In genomic region chr9:136117291-136118060, GRCh38 we compare ENCODE assay signal across 8 cellular contexts. TPM values are rescaled to one million over a fixed set of nuclear protein-coding genes. Genes with fewer than 3 reads are reported as not detected.
DNase-seq lines count a peak whose midpoint lies in the region; ATAC-seq lines count a peak whose summit lies in the region.

No MANE protein-coding gene starts in this region.

- H3K4me3 ChIP-seq in iPS DF 6.9 (ENCODE audit: low read length) = peak overlapping the region; percentile 59; the same call in 1 of the 2 replicates

- H3K4me1 Mint-ChIP-seq in activated T-helper 2 cell treated with anti-CD3 and anti-CD28 coated beads, Interferon-gamma antibody, Interleukin-2, Interleukin-4, amounts not matched to agents 10 μg/mL and 5 μg/mL and 100 μg/mL, durations not matched to agents 14 hours and 24 hours and 36 hours (ENCODE audit: low read depth) = peaks cover 16% of the 10 kb centered on the region
- peaks cover 12% of the 10 kb centered on the region for H3K4me1 Mint-ChIP-seq in stimulated activated effector memory CD8-positive, alpha-beta T cell treated with anti-CD3 and anti-CD28 coated beads, Interleukin-12 subunit alpha, Interleukin-12 subunit beta, amount 100 ng/mL, for 72 hours

- ATAC-seq in HG03565 (IDR thresholded peaks at IDR 0.05; ENCODE audit: unreplicated experiment) (peak; percentile 2), HG03460 (IDR thresholded peaks at IDR 0.05; ENCODE audit: unreplicated experiment) (no peak)
- ATAC-seq in stimulated activated effector memory CD8-positive, alpha-beta T cell treated with anti-CD3 and anti-CD28 coated beads, Interleukin-12 subunit alpha, Interleukin-12 subunit beta, amount 100 ng/mL, for 72 hours = peak; percentile 9

- H3K36me3 Mint-ChIP-seq in activated T-helper 2 cell treated with anti-CD3 and anti-CD28 coated beads, Interferon-gamma antibody, Interleukin-2, Interleukin-4, amounts not matched to agents 10 μg/mL and 5 μg/mL and 100 μg/mL, durations not matched to agents 14 hours and 24 hours and 36 hours (ENCODE audit: low read depth) = peaks cover 25% of the 10 kb centered on the region
- peaks cover 13% of the 10 kb centered on the region for H3K36me3 Mint-ChIP-seq in stimulated activated effector memory CD8-positive, alpha-beta T cell treated with anti-CD3 and anti-CD28 coated beads, Interleukin-12 subunit alpha, Interleukin-12 subunit beta, amount 100 ng/mL, for 72 hours

- H3K27me3 Mint-ChIP-seq in activated T-helper 2 cell treated with anti-CD3 and anti-CD28 coated beads, Interferon-gamma antibody, Interleukin-2, Interleukin-4, amounts not matched to agents 10 μg/mL and 5 μg/mL and 100 μg/mL, durations not matched to agents 14 hours and 24 hours and 36 hours (ENCODE audit: low read depth) = no peaks in the 10 kb centered on the region

- intact Hi-C loops in activated T-helper 2 cell treated with anti-CD3 and anti-CD28 coated beads, Interferon-gamma antibody, Interleukin-2, Interleukin-4, amounts not matched to agents 10 μg/mL and 5 μg/mL and 100 μg/mL, durations not matched to agents 14 hours and 24 hours and 36 hours (cut with micrococcal nuclease) = loop anchor here (1.0 to 10.0 kb wide), 4 partner anchors 8 to 287 kb away; partner anchors contain the start of genes CAMSAP1, QSOX2 and SNAPC4

- peak overlapping the region; percentile 70 for H3K27ac Mint-ChIP-seq in activated T-helper 2 cell treated with anti-CD3 and anti-CD28 coated beads, Interferon-gamma antibody, Interleukin-2, Interleukin-4, amounts not matched to agents 10 μg/mL and 5 μg/mL and 100 μg/mL, durations not matched to agents 14 hours and 24 hours and 36 hours
- peak overlapping the region; percentile 81 for H3K27ac Mint-ChIP-seq in stimulated activated effector memory CD8-positive, alpha-beta T cell treated with anti-CD3 and anti-CD28 coated beads, Interleukin-12 subunit alpha, Interleukin-12 subunit beta, amount 100 ng/mL, for 72 hours

- peaks cover 6% of the 10 kb centered on the region for H3K36me3 ChIP-seq in iPS DF 6.9 (ENCODE audit: control insufficient read depth, insufficient read depth, low read length)

- H3K4me1 ChIP-seq in iPS DF 6.9 (ENCODE audit: control insufficient read depth, insufficient read depth, low read length) = peaks cover 4% of the 10 kb centered on the region

- H3K27me3 ChIP-seq in iPS DF 6.9 (ENCODE audit: control insufficient read depth, insufficient read depth, low read length) = no peaks in the 10 kb centered on the region

- WGBS in iPS DF 6.9 (ENCODE audit: insufficient coverage, insufficient read length) = no CpG with 5 or more reads among the region's 30 CpGs

- H3K9me3 ChIP-seq in iPS DF 6.9 (ENCODE audit: control insufficient read depth, insufficient read depth, low read length) = no peaks in the 10 kb centered on the region

- peak; percentile 47 to 58 for DNase-seq in stimulated activated CD4-positive, alpha-beta T cell treated with anti-CD3 and anti-CD28 coated beads, Interleukin-2, amount 100 ng/mL, for 24 hours
- no peak for DNase-seq in stimulated activated CD4-positive, alpha-beta T cell treated with anti-CD3 and anti-CD28 coated beads, Interleukin-4, amount 100 ng/mL, for 4 hours
- no peak for DNase-seq in activated T-helper 2 cell treated with anti-CD3 and anti-CD28 coated beads, Interferon-gamma antibody, Interleukin-2, Interleukin-4, amounts not matched to agents 10 μg/mL and 5 μg/mL and 100 μg/mL, durations not matched to agents 14 hours and 24 hours and 36 hours (ENCODE audit: low spot score)
- DNase-seq in iPS DF 6.9 (ENCODE audit: low read depth, low spot score) (no peak), DMS153 treated with DMSO at 0.1 percent for 48 hours (lab: John Stamatoyannopoulos, UW; ENCODE audit: unreplicated experiment) (no peak)
- DNase-seq in stimulated activated effector memory CD8-positive, alpha-beta T cell treated with anti-CD3 and anti-CD28 coated beads, Interleukin-12 subunit alpha, Interleukin-12 subunit beta, amount 100 ng/mL, for 72 hours (ENCODE audit: low spot score in 2 of 2) = peak in 1 of 2 donors; percentile 77

- peak overlapping the region; percentile 83 for H3K4me3 Mint-ChIP-seq in activated T-helper 2 cell treated with anti-CD3 and anti-CD28 coated beads, Interferon-gamma antibody, Interleukin-2, Interleukin-4, amounts not matched to agents 10 μg/mL and 5 μg/mL and 100 μg/mL, durations not matched to agents 14 hours and 24 hours and 36 hours (ENCODE audit: low read depth)
- peak overlapping the region; percentile 69 for H3K4me3 Mint-ChIP-seq in stimulated activated effector memory CD8-positive, alpha-beta T cell treated with anti-CD3 and anti-CD28 coated beads, Interleukin-12 subunit alpha, Interleukin-12 subunit beta, amount 100 ng/mL, for 72 hours

- H3K27ac ChIP-seq in iPS DF 6.9 (ENCODE audit: low read length) = no peak overlapping the region

- H3K9me3 Mint-ChIP-seq in activated T-helper 2 cell treated with anti-CD3 and anti-CD28 coated beads, Interferon-gamma antibody, Interleukin-2, Interleukin-4, amounts not matched to agents 10 μg/mL and 5 μg/mL and 100 μg/mL, durations not matched to agents 14 hours and 24 hours and 36 hours = no peaks in the 10 kb centered on the region
- no peaks in the 10 kb centered on the region for H3K9me3 Mint-ChIP-seq in stimulated activated effector memory CD8-positive, alpha-beta T cell treated with anti-CD3 and anti-CD28 coated beads, Interleukin-12 subunit alpha, Interleukin-12 subunit beta, amount 100 ng/mL, for 72 hours

RNA-seq across cellular contexts. Expression of gene TMEM250, which starts 1.2 kb away (rescaled TPM):
- total RNA-seq in activated T-helper 2 cell treated with anti-CD3 and anti-CD28 coated beads, Interferon-gamma antibody, Interleukin-2, Interleukin-4, amounts not matched to agents 10 μg/mL and 5 μg/mL and 100 μg/mL, durations not matched to agents 14 hours and 24 hours and 36 hours = 43.1 and 43.5 TPM in 2 replicates

RNA-seq across cellular contexts. Expression of gene NACC2, which starts 22.4 kb away (rescaled TPM):
- 5.4 and 5.5 TPM in 2 replicates for total RNA-seq in activated T-helper 2 cell treated with anti-CD3 and anti-CD28 coated beads, Interferon-gamma antibody, Interleukin-2, Interleukin-4, amounts not matched to agents 10 μg/mL and 5 μg/mL and 100 μg/mL, durations not matched to agents 14 hours and 24 hours and 36 hours

Comparison
In these comparisons a context has a peak if more than half of its experiments do, and no peak if none do; other contexts are left out.
1. DNase-seq: peak in stimulated activated CD4-positive, alpha-beta T cell treated with anti-CD3 and anti-CD28 coated beads, Interleukin-2, amount 100 ng/mL, for 24 hours (2 of 2); none in stimulated activated CD4-positive, alpha-beta T cell treated with anti-CD3 and anti-CD28 coated beads, Interleukin-4, amount 100 ng/mL, for 4 hours (0 of 2), activated T-helper 2 cell treated with anti-CD3 and anti-CD28 coated beads, Interferon-gamma antibody, Interleukin-2, Interleukin-4, amounts not matched to agents 10 μg/mL and 5 μg/mL and 100 μg/mL, durations not matched to agents 14 hours and 24 hours and 36 hours (single experiment), iPS DF 6.9 (single experiment) and DMS153 treated with DMSO at 0.1 percent for 48 hours (single experiment).